Comparison of ENCODE assay signal across 11 cellular contexts in genomic region chr12:3973939-3974644, GRCh38.
A peak's percentile ranks its signal among the peaks of the same experiment; 100 is the strongest.
DNase-seq lines count a peak whose midpoint lies in the region; ATAC-seq and TF ChIP-seq lines count a peak whose summit lies in the region.
"Had no signal": no experiment of that assay in that cellular context is flagged by ENCODE, and none has a peak within 500 bp of the region (broad histone marks: within the 10 kb centered on the region; RNA-seq: fewer than 3 reads in every experiment).

No MANE protein-coding gene starts in this region.

- no peaks in the 10 kb centered on the region for H3K79me2 ChIP-seq in SK-N-SH (ENCODE audit: insufficient read depth)

- peaks cover 0 to 14% (median 0%) of the 10 kb centered on the region in 4 donors for H3K27me3 ChIP-seq in esophagus muscularis mucosa
- H3K27me3 ChIP-seq in A673 (replicated peaks; ENCODE audit: insufficient read depth, low read depth, low read length, poor library complexity) = peaks cover 10% of the 10 kb centered on the region
- H3K27me3 ChIP-seq in SK-N-SH (ENCODE audit: insufficient read depth) = no peaks in the 10 kb centered on the region; the same call in 1 of the 2 replicates
- H3K27me3 ChIP-seq: body of pancreas, pancreas had no signal

- no peak overlapping the region for H3K4me2 ChIP-seq in SK-N-SH

- H3K36me3 ChIP-seq in esophagus muscularis mucosa = no peaks in the 10 kb centered on the region
- H3K36me3 ChIP-seq in A673 (ENCODE audit: insufficient read depth, low read length, poor library complexity, severe bottlenecking) = no peaks in the 10 kb centered on the region
- H3K36me3 ChIP-seq in SK-N-SH (replicated peaks in 1 of 2; ENCODE audit: control insufficient read depth in 1 of 2, insufficient read depth in 2 of 2, low read length in 1 of 2) = no peaks in the 10 kb centered on the region
- H3K36me3 ChIP-seq: pancreas had no signal

- TF ChIP-seq POLR2A in esophagus muscularis mucosa (IDR thresholded peaks at IDR 0.05; ENCODE audit: low read depth) = no peak

- intact Hi-C loops in activated B cell treated with CpG ODN at 0.5 μM for 24 hours (cut with micrococcal nuclease) = loop anchor here (2.0 kb wide), 1 partner anchor 15 kb away; no protein-coding TSS in a partner anchor
- intact Hi-C loops in esophagus muscularis mucosa (cut with DNase I) = no loop called here
- intact Hi-C loops in A673 (cut with micrococcal nuclease; ENCODE audit: unreplicated experiment) = no loop called here

- no peak overlapping the region for H3K4me3 ChIP-seq in GM12865 (ENCODE audit: low read depth, low read length)
- no peak overlapping the region for H3K4me3 ChIP-seq in esophagus muscularis mucosa
- no peak overlapping the region for H3K4me3 ChIP-seq in A673 (ENCODE audit: low read depth, low read length, poor library complexity, severe bottlenecking)
- H3K4me3 ChIP-seq in SK-N-SH (ENCODE audit: low read depth in 2 of 2, low read length in 1 of 2) = no peak overlapping the region
- H3K4me3 ChIP-seq: body of pancreas, pancreas had no signal

- H3K36me3 Mint-ChIP-seq in activated B cell treated with CpG ODN at 0.5 μM for 24 hours (ENCODE audit: low read depth) = no peaks in the 10 kb centered on the region
- H3K36me3 Mint-ChIP-seq in naive B cell = no peaks in the 10 kb centered on the region

- peaks cover 3% of the 10 kb centered on the region for H3K9me3 Mint-ChIP-seq in activated B cell treated with CpG ODN at 0.5 μM for 24 hours
- peaks cover 0 to 3% (median 0%) of the 10 kb centered on the region in 7 donors for H3K9me3 Mint-ChIP-seq in naive B cell

- H3K4me1 Mint-ChIP-seq in activated B cell treated with CpG ODN at 0.5 μM for 24 hours (peaks cover 34% of the 10 kb centered on the region), naive B cell (peaks cover 18 to 37% (median 29%) of the 10 kb centered on the region in 3 donors)

- H3F3A ChIP-seq in SK-N-SH (replicated peaks; ENCODE audit: insufficient read depth) = no peaks in the 10 kb centered on the region

- TF ChIP-seq RAD21 in SK-N-SH (IDR thresholded peaks at IDR 0.05; ENCODE audit: low read length) = no peak

- H3K9me2 ChIP-seq in SK-N-SH = no peaks in the 10 kb centered on the region

- no TSS peak for BruUV-seq in A673 (replicated peaks; lab: Mats Ljungman, UMichigan)

- ATAC-seq in activated B cell treated with CpG ODN at 0.5 μM for 24 hours (ENCODE audit: low read depth) (peak; percentile 42), naive B cell (ENCODE audit: low read depth in 2 of 2) (peak; percentile 41 to 53)
- ATAC-seq: body of pancreas had no signal

- POLR2A ChIA-PET in activated B cell treated with CpG ODN at 0.5 μM for 24 hours (lab: Charles Lee) = interaction anchor here (0.6 to 1.0 kb wide), 4 partner anchors 101 to 394 kb away, joined by 3 to 8 read pairs (median 4); partner anchors contain the start of gene PARP11
- POLR2A ChIA-PET in A673 (lab: Charles Lee; ENCODE audit: low non-redundant PET) = no interaction called here
- POLR2A ChIA-PET in SK-N-SH (lab: Yijun Ruan, JAX) = no interaction called here

- no peak overlapping the region for H3K9ac ChIP-seq in SK-N-SH

- H3K9me3 ChIP-seq in esophagus muscularis mucosa (no peaks in the 10 kb centered on the region), A673 (ENCODE audit: low read depth, low read length, poor library complexity, severe bottlenecking) (no peaks in the 10 kb centered on the region), SK-N-SH (no peaks in the 10 kb centered on the region)
- H3K9me3 ChIP-seq: body of pancreas, pancreas had no signal

- TF ChIP-seq EP300 in esophagus muscularis mucosa (IDR thresholded peaks at IDR 0.05) (no peak), SK-N-SH (IDR thresholded peaks at IDR 0.05; ENCODE audit: borderline replicate concordance in 1 of 2, low read depth in 1 of 2, low read length in 1 of 2) (no peak)

- no peak for TF ChIP-seq CTCF in GM12865 (IDR thresholded peaks at IDR 0.05; ENCODE audit: insufficient read depth, low read depth, low read length, missing control alignments)
- no peak for TF ChIP-seq CTCF in activated B cell treated with CpG ODN at 0.5 μM for 24 hours (IDR thresholded peaks at IDR 0.05)
- no peak for TF ChIP-seq CTCF in esophagus muscularis mucosa (IDR thresholded peaks at IDR 0.05)
- no peak for TF ChIP-seq CTCF in A673 (conservative IDR thresholded peaks at IDR 0.05; ENCODE audit: low read depth, low read length)
- TF ChIP-seq CTCF in SK-N-SH (IDR thresholded peaks at IDR 0.05) = no peak

- no peaks in the 10 kb centered on the region for H4K20me1 ChIP-seq in SK-N-SH (ENCODE audit: insufficient read depth)

- CTCF ChIA-PET in activated B cell treated with CpG ODN at 0.5 μM for 24 hours (lab: Charles Lee) (no interaction called here), A673 (lab: Charles Lee) (interaction anchor here (0.7 kb wide), 1 partner anchor 67 kb away, joined by 6 read pairs; no protein-coding TSS in a partner anchor), SK-N-SH (lab: Yijun Ruan, JAX) (no interaction called here)

- H3K4me1 ChIP-seq in esophagus muscularis mucosa = no peaks in the 10 kb centered on the region
- no peaks in the 10 kb centered on the region for H3K4me1 ChIP-seq in A673 (ENCODE audit: insufficient read depth, low read length, poor library complexity, severe bottlenecking)
- no peaks in the 10 kb centered on the region for H3K4me1 ChIP-seq in SK-N-SH (ENCODE audit: control insufficient read depth in 1 of 2, insufficient read depth in 2 of 2, low read depth in 1 of 2, low read length in 1 of 2)
- H3K4me1 ChIP-seq: body of pancreas, pancreas had no signal

- H3K27ac Mint-ChIP-seq in activated B cell treated with CpG ODN at 0.5 μM for 24 hours = peak overlapping the region; percentile 72
- peak overlapping the region; percentile 24 to 86 (median 74) for H3K27ac Mint-ChIP-seq in naive B cell

- DNase-seq in DMS53 (lab: John Stamatoyannopoulos, UW) (peak; percentile 70), DMS53 treated with DMSO at 0.1 percent for 48 hours (lab: John Stamatoyannopoulos, UW; ENCODE audit: unreplicated experiment) (no peak), GM12865 (ENCODE audit: low read depth) (peak; percentile 29), activated B cell treated with CpG ODN at 0.5 μM for 24 hours (no peak), naive B cell (no peak), esophagus muscularis mucosa (ENCODE audit: extremely low spot score) (no peak), A673 (ENCODE audit: low spot score) (no peak), SK-N-SH (no peak)
- DNase-seq: pancreas had no signal

- 59% methylated on average over 4 of the region's 4 CpGs for WGBS in esophagus muscularis mucosa
- 3% methylated on average over 4 of the region's 4 CpGs for WGBS in SK-N-SH (ENCODE audit: low lambda C conversion rate)

- no peak overlapping the region for H3K27ac ChIP-seq in esophagus muscularis mucosa (replicated peaks in 1 of 4)
- H3K27ac ChIP-seq in A673 (ENCODE audit: low read depth, low read length, poor library complexity, severe bottlenecking) = no peak overlapping the region
- no peak overlapping the region for H3K27ac ChIP-seq in SK-N-SH (ENCODE audit: low read depth in 2 of 2, low read length in 1 of 2)
- H3K27ac ChIP-seq: 22Rv1, body of pancreas, pancreas had no signal

- no peak overlapping the region for H2AFZ ChIP-seq in SK-N-SH (ENCODE audit: low read depth)

- peaks cover 4% of the 10 kb centered on the region for H3K27me3 Mint-ChIP-seq in activated B cell treated with CpG ODN at 0.5 μM for 24 hours
- no peaks in the 10 kb centered on the region for H3K27me3 Mint-ChIP-seq in naive B cell

- H3K4me3 Mint-ChIP-seq in activated B cell treated with CpG ODN at 0.5 μM for 24 hours (peak overlapping the region; percentile 36), naive B cell (peak overlapping the region; percentile 14 to 80 (median 54))

TF ChIP-seq in SK-N-SH, 30 proteins besides CTCF, POLR2A, EP300 and RAD21 (continues in another document):
- TF ChIP-seq NRF1 (IDR thresholded peaks at IDR 0.05; ENCODE audit: low read depth, low read length) (no peak), RFX5 (IDR thresholded peaks at IDR 0.05; ENCODE audit: low read length) (no peak), RXRA (IDR thresholded peaks at IDR 0.05; ENCODE audit: borderline replicate concordance, low read depth) (no peak), TEAD4 (IDR thresholded peaks at IDR 0.05; ENCODE audit: borderline replicate concordance, insufficient read depth) (no peak), SIN3A (IDR thresholded peaks at IDR 0.05; ENCODE audit: borderline replicate concordance, low read depth, low read length) (no peak), REST (IDR thresholded peaks at IDR 0.05; ENCODE audit: low read depth, low read length) (no peak), FOSL2 (IDR thresholded peaks at IDR 0.05; ENCODE audit: borderline replicate concordance, low read depth) (no peak)

Comparison
In these comparisons a context has a peak if more than half of its experiments do, and no peak if none do; other contexts are left out.
1. DNase-seq: peak in DMS53 (single experiment) and GM12865 (single experiment); none in DMS53 treated with DMSO at 0.1 percent for 48 hours (single experiment), activated B cell treated with CpG ODN at 0.5 μM for 24 hours (single experiment), naive B cell (single experiment), esophagus muscularis mucosa (single experiment), A673 (single experiment) and SK-N-SH (single experiment).